8 cellular contexts compared by ENCODE assay signal in the genomic region with DNA sequence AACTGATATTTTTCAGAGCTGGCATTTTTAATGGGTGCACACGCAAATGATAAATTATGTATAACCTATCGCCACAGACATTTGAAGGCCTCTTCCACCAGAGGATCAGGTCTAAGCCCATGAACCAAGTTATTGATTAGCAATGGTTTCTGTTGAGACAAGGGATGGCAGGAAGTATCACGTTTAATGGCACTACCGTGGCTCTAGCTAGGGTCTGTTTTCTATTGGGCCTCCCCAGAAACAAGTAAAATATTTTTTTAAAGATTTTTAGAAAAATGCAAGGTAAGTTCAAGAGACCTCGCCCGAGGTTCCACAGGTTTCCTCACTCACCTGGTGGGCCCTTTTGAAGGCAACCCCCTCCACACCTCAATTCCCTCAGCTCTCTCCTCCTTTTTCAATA. TPM values are rescaled to one million over a fixed set of nuclear protein-coding genes. Genes with fewer than 3 reads are reported as not detected.
DNase-seq lines count a peak whose midpoint lies in the region; ATAC-seq and TF ChIP-seq lines count a peak whose summit lies in the region.

No MANE protein-coding gene starts in this region.

- H3K4me1 ChIP-seq in Peyer's patch (peaks cover 0 to 41% (median 2%) of the 10 kb centered on the region in 4 donors), fibroblast of lung (ENCODE audit: control insufficient read depth, extremely low read depth, insufficient read depth, low read length) (peaks cover 8% of the 10 kb centered on the region), sigmoid colon (peaks cover 0 to 48% (median 21%) of the 10 kb centered on the region in 4 donors)

- POLR2A ChIA-PET in BJ (lab: Charles Lee) = no interaction called here

- no peak for DNase-seq in BJ (ENCODE audit: low read depth)
- no peak for DNase-seq in Peyer's patch
- DNase-seq in fibroblast of lung (ENCODE audit: low read depth in 2 of 2) = no peak
- DNase-seq in sigmoid colon = no peak
- no peak for DNase-seq in cerebellar cortex (ENCODE audit: low spot score)
- no peak for DNase-seq in GOT3 (lab: John Stamatoyannopoulos, UW)
- DNase-seq in GM19238 (ENCODE audit: insufficient read length, low spot score) = no peak

- peak; percentile 19 for ATAC-seq in GM19463 (IDR thresholded peaks at IDR 0.05; ENCODE audit: unreplicated experiment)

- H2AFZ ChIP-seq in fibroblast of lung (ENCODE audit: low read length) = no peak overlapping the region

- H3K36me3 ChIP-seq in BJ (ENCODE audit: control insufficient read depth, insufficient read depth, low read length) (no peaks in the 10 kb centered on the region), Peyer's patch (no peaks in the 10 kb centered on the region), fibroblast of lung (ENCODE audit: control insufficient read depth, insufficient read depth, low read length) (no peaks in the 10 kb centered on the region), sigmoid colon (no peaks in the 10 kb centered on the region)

- TF ChIP-seq EP300 in sigmoid colon (IDR thresholded peaks at IDR 0.05) = no peak

- H3K79me2 ChIP-seq in fibroblast of lung (ENCODE audit: control insufficient read depth, insufficient read depth, low read length) = peaks cover 55% of the 10 kb centered on the region

- WGBS in sigmoid colon, 2 donors = 2 to 11% methylated on average over 6 of the region's 6 CpGs

- CTCF ChIA-PET in BJ (lab: Yijun Ruan, JAX) = interaction anchor here (0.8 to 2.9 kb wide), 3 partner anchors 8 to 43 kb away, joined by 3 to 9 read pairs (median 3); no protein-coding TSS in a partner anchor

- intact Hi-C loops in sigmoid colon (cut with DNase I) = loop anchor here (1.0 to 5.0 kb wide), 4 partner anchors 50 to 374 kb away; partner anchors contain the start of genes AAK1 and ANTXR1

- H3K9me3 ChIP-seq in Peyer's patch = no peaks in the 10 kb centered on the region
- no peaks in the 10 kb centered on the region for H3K9me3 ChIP-seq in fibroblast of lung (ENCODE audit: control insufficient read depth, insufficient read depth, low read depth, low read length)
- no peaks in the 10 kb centered on the region for H3K9me3 ChIP-seq in sigmoid colon

- H3K4me2 ChIP-seq in fibroblast of lung (ENCODE audit: extremely low read depth, insufficient read depth, low read length) = peak overlapping the region; percentile 91

- H3K4me3 ChIP-seq in BJ (ENCODE audit: low read depth, low read length) (peak overlapping the region; percentile 98), Peyer's patch (peak overlapping the region; percentile 79 to 93 (median 85)), fibroblast of lung (replicated peaks in 1 of 4; ENCODE audit: control extremely low read depth in 1 of 4, insufficient read depth in 1 of 4, low read depth in 3 of 4, low read length in 4 of 4) (peak overlapping the region; percentile 70 to 96 (median 78)), sigmoid colon (peak overlapping the region; percentile 78 to 99 (median 88))

- H3K27ac ChIP-seq in Peyer's patch (peak overlapping the region; percentile 88 to 95 (median 92)), fibroblast of lung (ENCODE audit: insufficient read depth, low read length) (peak overlapping the region; percentile 64), sigmoid colon (peak overlapping the region; percentile 82 to 91 (median 88))

- TF ChIP-seq CTCF in BJ (IDR thresholded peaks at IDR 0.05; ENCODE audit: insufficient read depth, low read depth, low read length) (no peak), Peyer's patch (IDR thresholded peaks at IDR 0.05) (no peak), fibroblast of lung (conservative IDR thresholded peaks at IDR 0.05 in 1 of 2, IDR thresholded peaks at IDR 0.05 in 1 of 2; ENCODE audit: low read depth in 1 of 2, low read length in 2 of 2) (no peak), sigmoid colon (IDR thresholded peaks at IDR 0.05) (no peak)

- H3K9ac ChIP-seq in fibroblast of lung (ENCODE audit: insufficient read depth, low read length) = peak overlapping the region; percentile 84

- H4K20me1 ChIP-seq in fibroblast of lung (ENCODE audit: control insufficient read depth, extremely low read depth, insufficient read depth, low read length) = no peaks in the 10 kb centered on the region

- H3K27me3 ChIP-seq in BJ (ENCODE audit: control insufficient read depth, insufficient read depth, low read length) (no peaks in the 10 kb centered on the region), Peyer's patch (no peaks in the 10 kb centered on the region), fibroblast of lung (ENCODE audit: control insufficient read depth, insufficient read depth, low read length) (no peaks in the 10 kb centered on the region), sigmoid colon (no peaks in the 10 kb centered on the region)

- TF ChIP-seq POLR2A in Peyer's patch (IDR thresholded peaks at IDR 0.05) = no peak
- TF ChIP-seq POLR2A in sigmoid colon (IDR thresholded peaks at IDR 0.05) = no peak

RNA-seq across cellular contexts. Expression of gene GFPT1, which starts 0.7 kb away (rescaled TPM):
- polyA plus RNA-seq in BJ (2011; rRNA removed) (14.8 and 32.5 TPM in 2 replicates), fibroblast of lung (25.8 and 39.1 TPM in 2 replicates), sigmoid colon (10 to 100 TPM; 34.8 to 45.5 (median 41.9) TPM)
- polyA minus RNA-seq in BJ (2011; rRNA and poly(A)+ RNA removed) = 25.4 and 26.7 TPM in 2 replicates
- total RNA-seq in Peyer's patch (10 to 100 TPM; 31.8 to 59.1 (median 42.1) TPM), fibroblast of lung (40.3 and 53.0 TPM in 2 replicates), sigmoid colon (10 to 100 TPM; 14.5 to 24.4 (median 18.7) TPM)
- 25.5 and 33.8 TPM in 2 replicates for polyA plus RNA-seq in fibroblast of lung (2012)
- 12.8 and 16.6 TPM in 2 replicates for polyA minus RNA-seq in fibroblast of lung (ENCODE audit: low replicate concordance)

RNA-seq across cellular contexts. Expression of gene NFU1, which starts 50.9 kb away (rescaled TPM):
- polyA plus RNA-seq in BJ (2011; rRNA removed) (13.0 and 40.1 TPM in 2 replicates), fibroblast of lung (59.1 and 62.9 TPM in 2 replicates), sigmoid colon (10 to 100 TPM; 51.5 to 61.3 (median 56.4) TPM)
- polyA minus RNA-seq in BJ (2011; rRNA and poly(A)+ RNA removed) = 4.3 and 4.7 TPM in 2 replicates
- total RNA-seq in Peyer's patch (10 to 100 TPM; 16.9 to 47.0 (median 40.4) TPM), fibroblast of lung (50.1 and 57.3 TPM in 2 replicates), sigmoid colon (10 to 100 TPM; 43.2 to 91.4 (median 74.2) TPM)
- polyA plus RNA-seq in fibroblast of lung (2012) = 59.9 and 67.0 TPM in 2 replicates
- 1.3 and 5.1 TPM in 2 replicates for polyA minus RNA-seq in fibroblast of lung (ENCODE audit: low replicate concordance)
